In the genomic region with DNA sequence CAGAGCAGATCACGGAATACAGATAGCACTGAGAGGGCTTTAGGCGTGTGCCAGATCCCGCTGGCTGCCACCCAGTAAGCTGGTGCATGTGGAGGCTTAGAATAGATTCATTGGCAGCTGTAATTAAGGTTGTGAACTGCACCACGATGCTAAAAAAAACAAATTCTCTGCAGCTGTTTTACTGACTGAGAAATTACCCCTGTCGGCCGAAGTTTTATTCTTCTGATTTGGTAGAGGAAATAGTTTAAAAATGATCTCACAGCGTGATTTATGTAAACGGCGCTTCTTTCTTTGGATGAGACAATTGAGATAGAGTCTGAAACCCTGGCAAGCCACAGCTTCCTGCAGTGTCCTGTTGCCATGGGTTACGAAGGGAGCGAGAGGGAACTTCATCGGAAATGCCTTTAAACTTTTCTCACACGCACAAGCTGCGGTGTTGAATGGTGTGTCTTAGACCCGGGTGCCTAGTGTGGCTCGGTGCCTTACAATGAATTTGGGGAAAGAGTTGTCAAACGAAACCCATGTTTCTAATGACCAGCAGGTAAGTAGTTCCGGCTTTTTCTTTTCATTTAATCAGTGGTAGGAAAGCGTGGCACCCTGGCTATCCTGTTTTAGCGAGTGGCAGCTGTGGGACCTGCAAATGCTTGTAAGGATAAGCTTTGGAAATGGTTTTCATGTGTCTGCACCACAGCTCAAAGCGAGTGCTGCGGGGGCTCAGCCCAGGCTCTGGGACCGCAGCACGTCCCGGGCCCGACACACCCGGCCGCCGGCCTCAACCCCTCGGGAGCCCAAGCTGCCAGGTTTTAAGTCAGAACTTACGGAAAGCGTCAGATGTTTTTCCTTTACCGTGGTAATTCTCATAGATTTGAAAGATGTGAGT, we compare ENCODE assay signal across 9 cellular contexts.
DNase-seq lines count a peak whose midpoint lies in the region; ATAC-seq, FAIRE-seq and TF ChIP-seq lines count a peak whose summit lies in the region.
"Had no signal": no experiment of that assay in that cellular context is flagged by ENCODE, and none has a peak within 500 bp of the region (broad histone marks: within the 10 kb centered on the region; RNA-seq: fewer than 3 reads in every experiment).

No MANE protein-coding gene starts in this region.

- H3K4me3 ChIP-seq in liver (ENCODE audit: low read depth in 1 of 3, low read length in 3 of 3) (no peak overlapping the region), HepG2 (replicated peaks in 1 of 3; ENCODE audit: insufficient read depth in 1 of 3, low read depth in 2 of 3, low read length in 3 of 3) (no peak overlapping the region), PC-3 (ENCODE audit: low read length) (no peak overlapping the region), lower lobe of right lung (peak overlapping the region; percentile 27)

- H4K20me1 ChIP-seq in HepG2 (ENCODE audit: insufficient read depth, low read length) (no peaks in the 10 kb centered on the region), PC-3 (ENCODE audit: low read length) (no peaks in the 10 kb centered on the region)

- WGBS in liver, result 67% methylated on average over 33 of the region's 33 CpGs
- WGBS in HepG2 (ENCODE audit: low lambda C conversion rate), result 96% methylated on average over 33 of the region's 33 CpGs

- TF ChIP-seq CTCF in liver (IDR thresholded peaks at IDR 0.05; ENCODE audit: low read depth, low read length, missing input control) (no peak), HepG2 (CRISPR knock-in tag; IDR thresholded peaks at IDR 0.05) (no peak), PC-3 (conservative IDR thresholded peaks at IDR 0.05; ENCODE audit: low read depth, low read length) (no peak), lower lobe of right lung (IDR thresholded peaks at IDR 0.05) (no peak), type B pancreatic cell (conservative IDR thresholded peaks at IDR 0.05) (no peak)

- no TSS peak for BruUV-seq in HepG2 (replicated peaks; lab: Mats Ljungman, UMichigan)
- no TSS peak for BruUV-seq in PC-3 (replicated peaks; lab: Mats Ljungman, UMichigan)

- H3K4me1 ChIP-seq in liver (ENCODE audit: control insufficient read depth in 4 of 4, insufficient read depth in 4 of 4, low read length in 3 of 4) (peaks cover 17 to 47% (median 28%) of the 10 kb centered on the region in 4 donors), HepG2 (ENCODE audit: insufficient read depth, low read length) (peaks cover 31% of the 10 kb centered on the region), PC-3 (ENCODE audit: insufficient read depth, low read length) (no peaks in the 10 kb centered on the region), lower lobe of right lung (peaks cover 48% of the 10 kb centered on the region)

- no peaks in the 10 kb centered on the region for H3K36me3 Mint-ChIP-seq in type B pancreatic cell

- POLR2A ChIA-PET in HepG2 (lab: Yijun Ruan, JAX) (no interaction called here), PC-3 (lab: Charles Lee; ENCODE audit: unreplicated experiment) (no interaction called here)

- peaks cover 28% of the 10 kb centered on the region for H3K4me1 Mint-ChIP-seq in type B pancreatic cell (ENCODE audit: unreplicated experiment)

- no peaks in the 10 kb centered on the region for H3K9me3 Mint-ChIP-seq in type B pancreatic cell

- CTCF ChIA-PET in HepG2 (lab: Yijun Ruan, JAX; ENCODE audit: low intra/inter-chr PET ratio, low total read pairs) (no interaction called here), PC-3 (lab: Charles Lee) (no interaction called here)

- no peak for TF ChIP-seq EP300 in HepG2 (IDR thresholded peaks at IDR 0.05; ENCODE audit: low read depth in 2 of 2, low read length in 2 of 2)
- no peak for TF ChIP-seq EP300 in HepG2 (CRISPR knock-in tag; IDR thresholded peaks at IDR 0.05; ENCODE audit: borderline replicate concordance)

- H3K79me2 ChIP-seq in HepG2 (ENCODE audit: insufficient read depth, low read length), result no peaks in the 10 kb centered on the region
- H3K79me2 ChIP-seq in PC-3 (ENCODE audit: low read length), result no peaks in the 10 kb centered on the region

- TF ChIP-seq POLR2A in HepG2 (IDR thresholded peaks at IDR 0.05; ENCODE audit: insufficient read depth in 1 of 2, low read depth in 2 of 2, low read length in 2 of 2), result no peak

- H3K36me3 ChIP-seq in liver (ENCODE audit: control insufficient read depth in 4 of 4, insufficient read depth in 3 of 4, low read depth in 1 of 4, low read length in 3 of 4) (no peaks in the 10 kb centered on the region), HepG2 (replicated peaks in 1 of 2; ENCODE audit: control insufficient read depth in 1 of 2, insufficient read depth in 2 of 2, low read length in 2 of 2) (no peaks in the 10 kb centered on the region; a peak in 1 of 5 replicates), PC-3 (ENCODE audit: low read depth, low read length) (no peaks in the 10 kb centered on the region), lower lobe of right lung (no peaks in the 10 kb centered on the region)

- H3K27ac ChIP-seq in liver (ENCODE audit: low read depth in 1 of 2, low read length in 2 of 2) (peak overlapping the region; percentile 43), HepG2 (ENCODE audit: extremely low read length, insufficient read depth, low read length) (no peak overlapping the region), PC-3 (ENCODE audit: low read length) (no peak overlapping the region), lower lobe of right lung (peak overlapping the region; percentile 19)
- H3K27ac ChIP-seq: epithelial cell of prostate had no signal

- TF ChIP-seq RAD21 in liver (IDR thresholded peaks at IDR 0.05), result no peak
- no peak for TF ChIP-seq RAD21 in HepG2 (CRISPR knock-in tag; IDR thresholded peaks at IDR 0.05)

- H3K9ac ChIP-seq in liver (ENCODE audit: low read depth in 1 of 2, low read length in 2 of 2), result peak overlapping the region in 1 of 2 donors; percentile 54
- H3K9ac ChIP-seq in HepG2 (ENCODE audit: insufficient read depth, low read depth, low read length), result no peak overlapping the region
- no peak overlapping the region for H3K9ac ChIP-seq in PC-3 (ENCODE audit: low read length)

- in situ Hi-C loops in HepG2 (cut with HindIII; ENCODE audit: extremely low pct_ligation_motif_present, low pct_unique_long_range_greater_than_20kb), result no loop called here

- no peak overlapping the region for H3K27ac Mint-ChIP-seq in type B pancreatic cell

- H2AFZ ChIP-seq in HepG2 (ENCODE audit: low read length) (no peak overlapping the region), PC-3 (ENCODE audit: low read length) (no peak overlapping the region)

- FAIRE-seq in HepG2 (lab: Jason Lieb, UNC), result no peak

- no peak for DNase-seq in HepG2 (ENCODE audit: low spot score)
- peak; percentile 6 for DNase-seq in PC-3
- peak; percentile 57 for DNase-seq in cerebellum (ENCODE audit: low spot score)
- DNase-seq in lower lobe of right lung, result peak; percentile 45
- DNase-seq in type B pancreatic cell (ENCODE audit: extremely low spot score, unreplicated experiment), result no peak
- DNase-seq in effector CD8-positive, alpha-beta T cell (lab: John Stamatoyannopoulos, UW), result no peak
- no peak for DNase-seq in SW 1271 (lab: John Stamatoyannopoulos, UW)

- H3K9me2 ChIP-seq in PC-3 (replicated peaks; ENCODE audit: low read length), result no peaks in the 10 kb centered on the region

- intact Hi-C loops in HepG2 (cut with micrococcal nuclease; ENCODE audit: unreplicated experiment) (no loop called here), PC-3 (cut with micrococcal nuclease) (no loop called here), lower lobe of right lung (cut with DNase I) (no loop called here)

- no peaks in the 10 kb centered on the region for H3F3A ChIP-seq in PC-3 (ENCODE audit: low read length, unreplicated experiment)

- peak overlapping the region; percentile 68 for H3K4me3 Mint-ChIP-seq in type B pancreatic cell

- no peaks in the 10 kb centered on the region for H3K27me3 Mint-ChIP-seq in type B pancreatic cell

- H3K9me3 ChIP-seq in liver (ENCODE audit: control insufficient read depth in 4 of 4, low read length in 3 of 4), result no peaks in the 10 kb centered on the region
- H3K9me3 ChIP-seq in HepG2 (ENCODE audit: low read length), result no peaks in the 10 kb centered on the region
- no peaks in the 10 kb centered on the region for H3K9me3 ChIP-seq in PC-3 (ENCODE audit: low read length)
- H3K9me3 ChIP-seq in lower lobe of right lung, result no peaks in the 10 kb centered on the region

- no peaks in the 10 kb centered on the region for H3K27me3 ChIP-seq in liver (ENCODE audit: control insufficient read depth in 4 of 4, insufficient read depth in 4 of 4, low read length in 3 of 4)
- no peaks in the 10 kb centered on the region for H3K27me3 ChIP-seq in HepG2 (ENCODE audit: control insufficient read depth in 1 of 2, insufficient read depth in 2 of 2, low read length in 2 of 2)
- no peaks in the 10 kb centered on the region for H3K27me3 ChIP-seq in PC-3 (ENCODE audit: low read length)
- no peaks in the 10 kb centered on the region for H3K27me3 ChIP-seq in lower lobe of right lung (ENCODE audit: low read depth)

- H3K4me2 ChIP-seq in HepG2 (ENCODE audit: low read depth, low read length) (no peak overlapping the region), PC-3 (ENCODE audit: low read length) (no peak overlapping the region)

- ATAC-seq in HepG2 (no peak), PC-3 (peak; percentile 27; the same call in 1 of the 2 replicates), lower lobe of right lung (peak; percentile 36 to 49)

TF ChIP-seq in liver, 16 proteins besides CTCF, POLR2A, EP300 and RAD21:
- peak in 1 of 2 donors; percentile 6 for TF ChIP-seq RXRA (IDR thresholded peaks at IDR 0.05)
- TF ChIP-seq FOXA1 (IDR thresholded peaks at IDR 0.05), result no peak

TF ChIP-seq in HepG2, 621 proteins besides CTCF, POLR2A, EP300 and RAD21 (continues in another document):
- no peak for TF ChIP-seq CENPX (CRISPR knock-in tag; IDR thresholded peaks at IDR 0.05)
- TF ChIP-seq ONECUT2 (CRISPR knock-in tag; IDR thresholded peaks at IDR 0.05), result no peak

Comparison
In these comparisons a context has a peak if more than half of its experiments do, and no peak if none do; other contexts are left out.
1. H3K27ac ChIP-seq: peak in liver (2 of 2) and lower lobe of right lung (single experiment); none in HepG2 (single experiment) and PC-3 (single experiment).
2. DNase-seq: peak in PC-3 (single experiment), cerebellum (single experiment) and lower lobe of right lung (single experiment); none in HepG2 (single experiment), type B pancreatic cell (single experiment), effector CD8-positive, alpha-beta T cell (single experiment) and SW 1271 (0 of 2).